In genomic region chr4:124910327-124910726, GRCh38 we compare ENCODE assay signal across 34 cellular contexts.
DNase-seq lines count a peak whose midpoint lies in the region; ATAC-seq, FAIRE-seq and TF ChIP-seq lines count a peak whose summit lies in the region.
"Had no signal": no experiment of that assay in that cellular context is flagged by ENCODE, and none has a peak within 500 bp of the region (broad histone marks: within the 10 kb centered on the region; RNA-seq: fewer than 3 reads in every experiment).

No MANE protein-coding gene starts in this region.

- no peaks in the 10 kb centered on the region for H3K36me3 ChIP-seq in keratinocyte (ENCODE audit: control insufficient read depth in 2 of 2, extremely low read depth in 1 of 2, insufficient read depth in 2 of 2, low read length in 2 of 2)
- H3K36me3 ChIP-seq in kidney (ENCODE audit: control insufficient read depth in 1 of 2, insufficient read depth in 2 of 2, low read length in 2 of 2) = no peaks in the 10 kb centered on the region
- H3K36me3 ChIP-seq: BE2C; BLaER1; BLaER1 treated with 17β-estradiol and CSF1 and Interleukin-3, amounts not matched to agents 10 nM and 100 nM had no signal

- H3K27ac ChIP-seq in keratinocyte (ENCODE audit: control insufficient read depth, insufficient read depth, low read length) (no peak overlapping the region), kidney (ENCODE audit: low read depth in 2 of 2, low read length in 2 of 2) (no peak overlapping the region)
- H3K27ac ChIP-seq: 22Rv1; A549; BLaER1; BLaER1 treated with 17β-estradiol and CSF1 and Interleukin-3, amounts not matched to agents 10 nM and 100 nM; C4-2B had no signal

- H3K9me3 ChIP-seq in keratinocyte (ENCODE audit: control insufficient read depth, low read depth, low read length) (no peaks in the 10 kb centered on the region), kidney (ENCODE audit: control insufficient read depth in 1 of 2, low read length in 2 of 2) (peaks cover 0 to 5% of the 10 kb centered on the region in 2 donors)
- H3K9me3 ChIP-seq: A549, BE2C, Caco-2 had no signal

- TF ChIP-seq CTCF in epithelial cell of esophagus (IDR thresholded peaks at IDR 0.05; ENCODE audit: insufficient read depth, low read depth, low read length, missing control alignments) (no peak), keratinocyte (optimal IDR thresholded peaks at IDR 0.05 in 1 of 3, IDR thresholded peaks at IDR 0.05 in 1 of 3, conservative IDR thresholded peaks at IDR 0.05 in 1 of 3; ENCODE audit: extremely low read depth in 1 of 3, insufficient read depth in 2 of 3, low read length in 3 of 3) (no peak), kidney (IDR thresholded peaks at IDR 0.05; ENCODE audit: borderline replicate concordance, extremely low read depth, insufficient read depth) (no peak)

- peak overlapping the region; percentile 14 for H2AFZ ChIP-seq in keratinocyte (ENCODE audit: control insufficient read depth, low read length)

- no peaks in the 10 kb centered on the region for H3K27me3 ChIP-seq in keratinocyte (ENCODE audit: control insufficient read depth, extremely low read depth, insufficient read depth, low read length)
- H3K27me3 ChIP-seq: BE2C; BLaER1; BLaER1 treated with 17β-estradiol and CSF1 and Interleukin-3, amounts not matched to agents 10 nM and 100 nM had no signal

- no peak overlapping the region for H3K4me3 ChIP-seq in epithelial cell of esophagus (ENCODE audit: low read length)
- no peak overlapping the region for H3K4me3 ChIP-seq in keratinocyte (ENCODE audit: control insufficient read depth in 2 of 3, extremely low read depth in 1 of 3, insufficient read depth in 2 of 3, low read depth in 1 of 3, low read length in 3 of 3)
- no peak overlapping the region for H3K4me3 ChIP-seq in kidney (ENCODE audit: low read length in 2 of 2)
- H3K4me3 ChIP-seq: A549; BLaER1; BLaER1 treated with 17β-estradiol and CSF1 and Interleukin-3, amounts not matched to agents 10 nM and 100 nM had no signal

- no peak overlapping the region for H3K4me2 ChIP-seq in keratinocyte (ENCODE audit: control insufficient read depth, extremely low read depth, insufficient read depth, low read depth, low read length)
- H3K4me2 ChIP-seq: A549; BLaER1; BLaER1 treated with 17β-estradiol and CSF1 and Interleukin-3, amounts not matched to agents 10 nM and 100 nM had no signal

- H3K4me1 ChIP-seq in keratinocyte (ENCODE audit: control insufficient read depth, extremely low read depth, insufficient read depth, low read length) (no peaks in the 10 kb centered on the region), kidney (ENCODE audit: control insufficient read depth in 1 of 2, insufficient read depth in 1 of 2, low read depth in 1 of 2, low read length in 2 of 2) (no peaks in the 10 kb centered on the region)
- H3K4me1 ChIP-seq: A549; BE2C; BLaER1; BLaER1 treated with 17β-estradiol and CSF1 and Interleukin-3, amounts not matched to agents 10 nM and 100 nM; Caco-2 had no signal

- DNase-seq in epithelial cell of esophagus (ENCODE audit: low read depth) = peak; percentile 50
- no peak for DNase-seq in keratinocyte (ENCODE audit: low read depth, low spot score)
- DNase-seq in kidney = no peak
- DNase-seq in stimulated activated CD4-positive, alpha-beta T cell treated with anti-CD3 and anti-CD28 coated beads, Interleukin-1b, Interleukin-23, amount 100 ng/mL, for 48 hours = no peak
- no peak for DNase-seq in NCI-H187 (lab: John Stamatoyannopoulos, UW)
- no peak for DNase-seq in activated CD8-positive, alpha-beta memory T cell treated with anti-CD3 and anti-CD28 coated beads for 24 hours
- DNase-seq: 8988T; ACHN; AML-193; BE2C; C1 segment of cervical spinal cord; Caco-2; Calu3; CD4-positive, alpha-beta memory T cell; CD4-positive, alpha-beta T cell; CD4-positive, CD25-positive, alpha-beta regulatory T cell; CD8-positive, alpha-beta memory T cell; CD8-positive, alpha-beta T cell; COR-L47; DMS 273 treated with DMSO at 0.1 percent for 48 hours; DMS153; DMS53; DMS79; DMS79 treated with DMSO at 0.1 percent for 48 hours; DND-41; EL had no signal

- dilution Hi-C loops in keratinocyte (cut with MboI; ENCODE audit: extremely low pct_ligation_motif_present, low sequenced_read_pairs) = no loop called here

- ATAC-seq in esophagus mucosa (peak; percentile 69), HG03045 (IDR thresholded peaks at IDR 0.05; ENCODE audit: unreplicated experiment) (no peak)
- ATAC-seq: A549; CD8-positive, alpha-beta T cell had no signal

- intact Hi-C loops in kidney (cut with DNase I) = no loop called here

- no peak overlapping the region for H3K9ac ChIP-seq in keratinocyte (ENCODE audit: control insufficient read depth, extremely low read depth, insufficient read depth, low read length)
- H3K9ac ChIP-seq in kidney (ENCODE audit: low read length in 2 of 2) = no peak overlapping the region
- H3K9ac ChIP-seq: BLaER1; BLaER1 treated with 17β-estradiol and CSF1 and Interleukin-3, amounts not matched to agents 10 nM and 100 nM had no signal

- FAIRE-seq in keratinocyte (lab: Jason Lieb, UNC) (no peak), kidney (lab: Jason Lieb, UNC) (peak; percentile 19)
- FAIRE-seq: A549, D721Med had no signal

- H3K79me2 ChIP-seq in keratinocyte (ENCODE audit: control insufficient read depth, insufficient read depth, low read length) = no peaks in the 10 kb centered on the region

- H3K9me1 ChIP-seq in keratinocyte (ENCODE audit: control insufficient read depth, extremely low read depth, insufficient read depth, low read length) = no peaks in the 10 kb centered on the region

- H4K20me1 ChIP-seq in keratinocyte (ENCODE audit: control insufficient read depth, extremely low read depth, insufficient read depth, low read length) = no peaks in the 10 kb centered on the region
- H4K20me1 ChIP-seq: BLaER1; BLaER1 treated with 17β-estradiol and CSF1 and Interleukin-3, amounts not matched to agents 10 nM and 100 nM had no signal
